In genomic region chr10:49735161-49735560, GRCh38 we compare ENCODE assay signal across 2 cellular contexts.
TF ChIP-seq lines count a peak whose summit lies in the region.

No MANE protein-coding gene starts in this region.

TF ChIP-seq in GM23338, 12 proteins besides CTCF, POLR2A, EP300 and RAD21:
- no peak for TF ChIP-seq ETS1 (IDR thresholded peaks at IDR 0.05)
- TF ChIP-seq CREB1 (CRISPR knock-in tag; IDR thresholded peaks at IDR 0.05; ENCODE audit: low read depth) = no peak
- TF ChIP-seq ZNF462 (CRISPR knock-in tag; IDR thresholded peaks at IDR 0.05) = no peak
- TF ChIP-seq EZH2phosphoT487 (IDR thresholded peaks at IDR 0.05; ENCODE audit: unreplicated experiment) = no peak
- TF ChIP-seq EZH2 (IDR thresholded peaks at IDR 0.05; ENCODE audit: low read depth, unreplicated experiment) = no peak
- no peak for TF ChIP-seq JUNB (IDR thresholded peaks at IDR 0.05; ENCODE audit: unreplicated experiment)
- no peak for TF ChIP-seq STAT1 (IDR thresholded peaks at IDR 0.05; ENCODE audit: unreplicated experiment)
- TF ChIP-seq REST (IDR thresholded peaks at IDR 0.05; ENCODE audit: unreplicated experiment) = no peak
- TF ChIP-seq ZNF331 (CRISPR knock-in tag; IDR thresholded peaks at IDR 0.05; ENCODE audit: low read depth) = no peak
- TF ChIP-seq NANOG (IDR thresholded peaks at IDR 0.05; ENCODE audit: borderline replicate concordance) = no peak

TF ChIP-seq in WTC11, 78 proteins besides CTCF, POLR2A, EP300 and RAD21:
- TF ChIP-seq FOXP4 (CRISPR knock-in tag; IDR thresholded peaks at IDR 0.05) = no peak
- TF ChIP-seq TCF7 (CRISPR knock-in tag; IDR thresholded peaks at IDR 0.05; ENCODE audit: low read depth) = no peak
- TF ChIP-seq RORB (CRISPR knock-in tag; IDR thresholded peaks at IDR 0.05) = no peak
- no peak for TF ChIP-seq MXD4 (CRISPR knock-in tag; IDR thresholded peaks at IDR 0.05; ENCODE audit: borderline replicate concordance)
- TF ChIP-seq ZNF671 (CRISPR knock-in tag; IDR thresholded peaks at IDR 0.05) = no peak
- TF ChIP-seq CDX4 (CRISPR knock-in tag; IDR thresholded peaks at IDR 0.05; ENCODE audit: borderline replicate concordance) = no peak
- no peak for TF ChIP-seq ESRRA (CRISPR knock-in tag; IDR thresholded peaks at IDR 0.05; ENCODE audit: borderline replicate concordance)
- TF ChIP-seq ZNF219 (CRISPR knock-in tag; IDR thresholded peaks at IDR 0.05; ENCODE audit: borderline replicate concordance) = no peak
- no peak for TF ChIP-seq HMGXB4 (CRISPR knock-in tag; IDR thresholded peaks at IDR 0.05)
- TF ChIP-seq FOXK1 (CRISPR knock-in tag; IDR thresholded peaks at IDR 0.05) = no peak
- TF ChIP-seq MYBL2 (CRISPR knock-in tag; IDR thresholded peaks at IDR 0.05) = no peak
- no peak for TF ChIP-seq NR2C2 (CRISPR knock-in tag; IDR thresholded peaks at IDR 0.05)
- no peak for TF ChIP-seq ZNF317 (CRISPR knock-in tag; IDR thresholded peaks at IDR 0.05; ENCODE audit: borderline replicate concordance, low read depth)
TF ChIP-seq in WTC11: peak in this region for 0.
